Comparison of ENCODE assay signal across 30 cellular contexts in the genomic region with DNA sequence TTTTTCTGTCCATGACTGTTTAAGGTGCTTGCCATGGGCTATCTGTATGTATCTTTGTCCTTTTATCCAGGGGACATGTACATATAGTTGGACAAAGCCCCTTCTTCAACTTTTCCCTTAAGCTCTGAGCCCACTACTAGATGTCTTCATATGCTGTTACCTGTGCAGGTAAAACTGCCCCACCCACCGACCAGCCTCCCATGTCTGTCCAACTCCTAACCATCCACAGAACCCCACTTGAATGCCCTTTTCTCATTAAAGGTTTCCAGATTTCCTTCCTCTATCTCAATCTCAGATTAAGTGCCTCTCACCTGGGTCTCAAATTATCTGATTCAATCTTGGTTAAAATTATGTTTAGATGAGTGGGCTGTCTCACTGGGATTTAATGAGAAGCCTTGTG.
"Had no signal": no experiment of that assay in that cellular context is flagged by ENCODE, and none has a peak within 500 bp of the region (broad histone marks: within the 10 kb centered on the region; RNA-seq: fewer than 3 reads in every experiment).

No MANE protein-coding gene starts in this region.

- DNase-seq: activated effector memory CD4-positive, alpha-beta T cell treated with anti-CD3 and anti-CD28 coated beads, Interleukin-2, amount 50 U/mL, for 16 hours; activated effector memory CD4-positive, alpha-beta T cell treated with Interleukin-2 at 50 U/mL for 16 hours; activated gamma-delta T cell; activated gamma-delta T cell treated with Interleukin-2 at 50 U/mL for 16 hours; activated naive CD4-positive, alpha-beta T cell; activated naive CD4-positive, alpha-beta T cell treated with anti-CD3 and anti-CD28 coated beads for 36 hours; activated naive CD4-positive, alpha-beta T cell treated with anti-CD3 and anti-CD28 coated beads, Interleukin-2, amount 10 ng/mL, durations not matched to agents 7 days and 5 days; activated naive CD4-positive, alpha-beta T cell treated with anti-CD3 and anti-CD28 coated beads, Interleukin-2, amount 50 U/mL, for 16 hours; activated naive CD4-positive, alpha-beta T cell treated with Interleukin-2 at 50 U/mL for 16 hours; activated naive CD8-positive, alpha-beta T cell treated with anti-CD3 and anti-CD28 coated beads for 36 hours; activated naive CD8-positive, alpha-beta T cell treated with anti-CD3 and anti-CD28 coated beads, Interleukin-2, amount 10 ng/mL, durations not matched to agents 7 days and 5 days; activated naive CD8-positive, alpha-beta T cell treated with anti-CD3 and anti-CD28 coated beads, Interleukin-2, amount 50 U/mL, for 24 hours; activated T-cell treated with anti-CD3 and anti-CD28 coated beads, Interleukin-2, amount 50 U/mL, for 4 hours; activated T-cell treated with anti-CD3 and anti-CD28 coated beads, Interleukin-2, amount 50 U/mL, for 48 hours; activated T-cell treated with anti-CD3 and anti-CD28 coated beads, Interleukin-2, amount 50 U/mL, for 72 hours; adrenal gland; amniotic stem cell; amygdala; anterior cingulate cortex; aorta; body of pancreas; brain microvascular endothelial cell; caudate nucleus; central memory CD4-positive, alpha-beta T cell; cerebellar nuclear complex had no signal

- H3K27ac ChIP-seq: adrenal gland, ascending aorta, body of pancreas, brain microvascular endothelial cell, breast epithelium, cardiac muscle cell had no signal

- H3K27me3 ChIP-seq: adrenal gland, ascending aorta, body of pancreas, brain microvascular endothelial cell, breast epithelium, cardiac muscle cell had no signal

- H3K4me3 ChIP-seq: adrenal gland, ascending aorta, body of pancreas, breast epithelium, cardiac muscle cell had no signal

- H3K9me3 ChIP-seq: adrenal gland, ascending aorta, body of pancreas, breast epithelium had no signal

- ATAC-seq: activated naive CD4-positive, alpha-beta T cell treated with anti-CD3 and anti-CD28 coated beads, Interleukin-2, amount 50 U/mL, for 72 hours; activated naive CD8-positive, alpha-beta T cell treated with anti-CD3 and anti-CD28 coated beads, Interleukin-2, amount 50 U/mL, for 24 hours; activated T-cell treated with anti-CD3 and anti-CD28 coated beads, Interleukin-2, amount 50 U/mL, for 4 hours; activated T-cell treated with anti-CD3 and anti-CD28 coated beads, Interleukin-2, amount 50 U/mL, for 72 hours; activated T-helper 17 cell treated with anti-CD3 and anti-CD28 coated beads, Interleukin-2, amount 50 U/mL, for 72 hours; body of pancreas had no signal

- H3K4me1 ChIP-seq: adrenal gland, ascending aorta, body of pancreas, breast epithelium had no signal

- H3K36me3 ChIP-seq: adrenal gland, ascending aorta, brain microvascular endothelial cell, breast epithelium, cardiac muscle cell had no signal
